In genomic region chr6:69732640-69733039, GRCh38 we compare ENCODE assay signal across 8 cellular contexts.
DNase-seq lines count a peak whose midpoint lies in the region; FAIRE-seq and TF ChIP-seq lines count a peak whose summit lies in the region.

No MANE protein-coding gene starts in this region.

- TF ChIP-seq CTCF in AG09319 (IDR thresholded peaks at IDR 0.05; ENCODE audit: low read depth, low read length) (peak; percentile 14), colonic mucosa (IDR thresholded peaks at IDR 0.05) (no peak)

- H3K27me3 ChIP-seq in colonic mucosa = no peaks in the 10 kb centered on the region

- no peak overlapping the region for H3K9ac ChIP-seq in colonic mucosa (ENCODE audit: low read depth in 2 of 2, low read length in 2 of 2)

- no peak overlapping the region for H3K4me3 ChIP-seq in colonic mucosa

- intact Hi-C loops in colonic mucosa (cut with DNase I) = loop anchor here (10.0 kb wide), 1 partner anchor 382 kb away; no protein-coding TSS in a partner anchor

- H3K36me3 ChIP-seq in colonic mucosa = no peaks in the 10 kb centered on the region

- H3K27ac ChIP-seq in colonic mucosa = no peak overlapping the region

- H3K4me1 ChIP-seq in colonic mucosa = no peaks in the 10 kb centered on the region

- H3K9me3 ChIP-seq in colonic mucosa = no peaks in the 10 kb centered on the region

- peak; percentile 14 for FAIRE-seq in GM19239 (lab: Jason Lieb, UNC)
- FAIRE-seq in GM12892 (lab: Jason Lieb, UNC) = no peak

- no peak for TF ChIP-seq POLR2A in GM12892 (IDR thresholded peaks at IDR 0.05; ENCODE audit: low read depth, low read length)

- DNase-seq in AG09319 (ENCODE audit: extremely low read depth, low read depth) (no peak), GM19239 (ENCODE audit: insufficient read length, low spot score) (no peak), HT1080 (ENCODE audit: low read depth) (peak; percentile 3), dermis blood vessel endothelial cell (peak; percentile 11), colonic mucosa (no peak), GM12892 (ENCODE audit: insufficient read length) (no peak), SK-N-DZ (ENCODE audit: low spot score) (no peak)
- no peak for DNase-seq in stimulated activated CD4-positive, alpha-beta T cell treated with anti-CD3 and anti-CD28 coated beads, Interleukin-2, amount 100 ng/mL, for 48 hours

Comparison
In these comparisons a context has a peak if more than half of its experiments do, and no peak if none do; other contexts are left out.
1. DNase-seq: peak in HT1080 (single experiment) and dermis blood vessel endothelial cell (single experiment); none in AG09319 (single experiment), GM19239 (single experiment), colonic mucosa (single experiment), GM12892 (single experiment), SK-N-DZ (single experiment) and stimulated activated CD4-positive, alpha-beta T cell treated with anti-CD3 and anti-CD28 coated beads, Interleukin-2, amount 100 ng/mL, for 48 hours (0 of 2).